15 cellular contexts compared by ENCODE assay signal in genomic region chr2:233148354-233148753, GRCh38.
DNase-seq lines count a peak whose midpoint lies in the region; ATAC-seq and TF ChIP-seq lines count a peak whose summit lies in the region.
"Had no signal": no experiment of that assay in that cellular context is flagged by ENCODE, and none has a peak within 500 bp of the region (broad histone marks: within the 10 kb centered on the region; RNA-seq: fewer than 3 reads in every experiment).

No MANE protein-coding gene starts in this region.

- H3K4me1 Mint-ChIP-seq in activated naive CD8-positive, alpha-beta T cell treated with anti-CD3 and anti-CD28 coated beads, Interleukin-2, amount 10 ng/mL, durations not matched to agents 7 days and 5 days: peaks cover 20% of the 10 kb centered on the region
- H3K4me1 Mint-ChIP-seq in activated naive CD8-positive, alpha-beta T cell treated with anti-CD3 and anti-CD28 coated beads for 36 hours: peaks cover 3% of the 10 kb centered on the region
- peaks cover 20% of the 10 kb centered on the region for H3K4me1 Mint-ChIP-seq in activated T-helper 17 cell treated with anti-CD3 and anti-CD28 coated beads, Interleukin-2, amount 50 U/mL, for 72 hours
- peaks cover 70 to 71% of the 10 kb centered on the region in 2 donors for H3K4me1 Mint-ChIP-seq in natural killer cell

- no peak for ATAC-seq in activated naive CD8-positive, alpha-beta T cell treated with anti-CD3 and anti-CD28 coated beads, Interleukin-2, amount 10 ng/mL, durations not matched to agents 7 days and 5 days (ENCODE audit: low read depth)
- ATAC-seq in activated T-helper 17 cell treated with anti-CD3 and anti-CD28 coated beads, Interleukin-2, amount 50 U/mL, for 72 hours (replicated peaks): no peak
- ATAC-seq in natural killer cell: no peak
- no peak for ATAC-seq in GM21786 (IDR thresholded peaks at IDR 0.05; ENCODE audit: unreplicated experiment)
- ATAC-seq: PC-3 had no signal

- peaks cover 65% of the 10 kb centered on the region for H3K36me3 Mint-ChIP-seq in activated naive CD8-positive, alpha-beta T cell treated with anti-CD3 and anti-CD28 coated beads, Interleukin-2, amount 10 ng/mL, durations not matched to agents 7 days and 5 days
- peaks cover 32% of the 10 kb centered on the region for H3K36me3 Mint-ChIP-seq in activated naive CD8-positive, alpha-beta T cell treated with anti-CD3 and anti-CD28 coated beads for 36 hours
- peaks cover 98% of the 10 kb centered on the region for H3K36me3 Mint-ChIP-seq in activated T-helper 17 cell treated with anti-CD3 and anti-CD28 coated beads, Interleukin-2, amount 50 U/mL, for 72 hours (ENCODE audit: low read depth)
- H3K36me3 Mint-ChIP-seq in natural killer cell: peaks cover 45% of the 10 kb centered on the region

- POLR2A ChIA-PET in activated naive CD8-positive, alpha-beta T cell treated with anti-CD3 and anti-CD28 coated beads, Interleukin-2, amount 10 ng/mL, durations not matched to agents 7 days and 5 days (lab: Charles Lee): no interaction called here

- peaks cover 7% of the 10 kb centered on the region for H3K9me3 Mint-ChIP-seq in activated naive CD8-positive, alpha-beta T cell treated with anti-CD3 and anti-CD28 coated beads, Interleukin-2, amount 10 ng/mL, durations not matched to agents 7 days and 5 days
- no peaks in the 10 kb centered on the region for H3K9me3 Mint-ChIP-seq in activated naive CD8-positive, alpha-beta T cell treated with anti-CD3 and anti-CD28 coated beads for 36 hours
- H3K9me3 Mint-ChIP-seq in activated T-helper 17 cell treated with anti-CD3 and anti-CD28 coated beads, Interleukin-2, amount 50 U/mL, for 72 hours: no peaks in the 10 kb centered on the region
- H3K9me3 Mint-ChIP-seq in natural killer cell: peaks cover 0 to 11% of the 10 kb centered on the region in 2 donors
- H3K9me3 Mint-ChIP-seq: CD8-positive, alpha-beta memory T cell had no signal

- intact Hi-C loops in natural killer cell (cut with micrococcal nuclease): no loop called here

- DNase-seq in activated naive CD8-positive, alpha-beta T cell treated with anti-CD3 and anti-CD28 coated beads, Interleukin-2, amount 10 ng/mL, durations not matched to agents 7 days and 5 days: no peak
- DNase-seq in activated naive CD8-positive, alpha-beta T cell treated with anti-CD3 and anti-CD28 coated beads for 36 hours: no peak
- no peak for DNase-seq in natural killer cell
- DNase-seq in NCI-H2171 treated with DMSO at 0.1 percent for 48 hours (lab: John Stamatoyannopoulos, UW): no peak
- no peak for DNase-seq in AML-193 (lab: John Stamatoyannopoulos, UW)
- DNase-seq: C1 segment of cervical spinal cord; CD8-positive, alpha-beta memory T cell; NCI-H1417; NCI-H187; NCI-H345; NCI-H524 treated with DMSO at 0.1 percent for 48 hours; PC-3; RPMI8226 had no signal

- no peaks in the 10 kb centered on the region for H3K27me3 Mint-ChIP-seq in activated naive CD8-positive, alpha-beta T cell treated with anti-CD3 and anti-CD28 coated beads, Interleukin-2, amount 10 ng/mL, durations not matched to agents 7 days and 5 days
- no peaks in the 10 kb centered on the region for H3K27me3 Mint-ChIP-seq in activated naive CD8-positive, alpha-beta T cell treated with anti-CD3 and anti-CD28 coated beads for 36 hours
- H3K27me3 Mint-ChIP-seq in activated T-helper 17 cell treated with anti-CD3 and anti-CD28 coated beads, Interleukin-2, amount 50 U/mL, for 72 hours: no peaks in the 10 kb centered on the region
- no peaks in the 10 kb centered on the region for H3K27me3 Mint-ChIP-seq in natural killer cell (ENCODE audit: low read depth in 2 of 2)

- no peak for TF ChIP-seq CTCF in natural killer cell (IDR thresholded peaks at IDR 0.05)

- H3K4me3 Mint-ChIP-seq in activated naive CD8-positive, alpha-beta T cell treated with anti-CD3 and anti-CD28 coated beads, Interleukin-2, amount 10 ng/mL, durations not matched to agents 7 days and 5 days: no peak overlapping the region
- H3K4me3 Mint-ChIP-seq in activated naive CD8-positive, alpha-beta T cell treated with anti-CD3 and anti-CD28 coated beads for 36 hours: no peak overlapping the region
- no peak overlapping the region for H3K4me3 Mint-ChIP-seq in activated T-helper 17 cell treated with anti-CD3 and anti-CD28 coated beads, Interleukin-2, amount 50 U/mL, for 72 hours
- H3K4me3 Mint-ChIP-seq in natural killer cell: no peak overlapping the region
- H3K4me3 Mint-ChIP-seq: CD8-positive, alpha-beta memory T cell had no signal

- peak overlapping the region; percentile 0 for H3K27ac Mint-ChIP-seq in activated naive CD8-positive, alpha-beta T cell treated with anti-CD3 and anti-CD28 coated beads, Interleukin-2, amount 10 ng/mL, durations not matched to agents 7 days and 5 days
- H3K27ac Mint-ChIP-seq in activated naive CD8-positive, alpha-beta T cell treated with anti-CD3 and anti-CD28 coated beads for 36 hours: no peak overlapping the region
- peak overlapping the region; percentile 11 for H3K27ac Mint-ChIP-seq in activated T-helper 17 cell treated with anti-CD3 and anti-CD28 coated beads, Interleukin-2, amount 50 U/mL, for 72 hours
- H3K27ac Mint-ChIP-seq in natural killer cell: peak overlapping the region; percentile 5 to 11
